1 cellular context compared by ENCODE assay signal in genomic region chr4:1678244-1678643, GRCh38.
TF ChIP-seq lines count a peak whose summit lies in the region.

No MANE protein-coding gene starts in this region.

TF ChIP-seq in K562, 482 proteins besides CTCF, POLR2A, EP300 and RAD21:
- TF ChIP-seq OTX1 (CRISPR knock-in tag; IDR thresholded peaks at IDR 0.05), result no peak
- no peak for TF ChIP-seq ZNF668 (CRISPR knock-in tag; IDR thresholded peaks at IDR 0.05)
- TF ChIP-seq ZNF280A (IDR thresholded peaks at IDR 0.05; ENCODE audit: low read depth, partially characterized antibody), result no peak
- TF ChIP-seq ZNF785 (CRISPR knock-in tag; IDR thresholded peaks at IDR 0.05), result no peak
- TF ChIP-seq POLR2B (IDR thresholded peaks at IDR 0.05; ENCODE audit: low read depth, partially characterized antibody), result no peak
- TF ChIP-seq STAT6 (CRISPR knock-in tag; IDR thresholded peaks at IDR 0.05), result no peak
- TF ChIP-seq E2F4 (CRISPR knock-in tag; IDR thresholded peaks at IDR 0.05; ENCODE audit: low read depth), result no peak
- TF ChIP-seq HDGF (IDR thresholded peaks at IDR 0.05), result no peak
- TF ChIP-seq FUS (optimal IDR thresholded peaks at IDR 0.05; ENCODE audit: low read depth, low read length), result no peak
- no peak for TF ChIP-seq RBM15 (IDR thresholded peaks at IDR 0.05; ENCODE audit: insufficient read depth, low read length)
- TF ChIP-seq ELK3 (CRISPR knock-in tag; IDR thresholded peaks at IDR 0.05), result no peak
- no peak for TF ChIP-seq NFRKB (IDR thresholded peaks at IDR 0.05; ENCODE audit: low read depth)
- TF ChIP-seq BDP1 (IDR thresholded peaks at IDR 0.05; ENCODE audit: insufficient read depth, insufficient read length), result no peak
